In genomic region chr17:70872194-70872593, GRCh38 we compare ENCODE assay signal across 21 cellular contexts.
DNase-seq lines count a peak whose midpoint lies in the region; ATAC-seq and TF ChIP-seq lines count a peak whose summit lies in the region.
"Had no signal": no experiment of that assay in that cellular context is flagged by ENCODE, and none has a peak within 500 bp of the region (broad histone marks: within the 10 kb centered on the region; RNA-seq: fewer than 3 reads in every experiment).

No MANE protein-coding gene starts in this region.

- no peak for TF ChIP-seq POLR2A in uterus (IDR thresholded peaks at IDR 0.05)

- H3K4me3 ChIP-seq in uterus = no peak overlapping the region
- H3K4me3 ChIP-seq: BLaER1 treated with 17β-estradiol and CSF1 and Interleukin-3, amounts not matched to agents 10 nM and 100 nM; GM12878; GM23248 had no signal

- no peaks in the 10 kb centered on the region for H3K4me1 ChIP-seq in uterus
- H3K4me1 ChIP-seq: BE2C; BLaER1 treated with 17β-estradiol and CSF1 and Interleukin-3, amounts not matched to agents 10 nM and 100 nM had no signal

- no peaks in the 10 kb centered on the region for H3K36me3 ChIP-seq in uterus
- H3K36me3 ChIP-seq: BE2C; BLaER1 treated with 17β-estradiol and CSF1 and Interleukin-3, amounts not matched to agents 10 nM and 100 nM had no signal

- H3K36me3 Mint-ChIP-seq in nephron progenitor cell (ENCODE audit: low read depth) = peaks cover 6% of the 10 kb centered on the region
- H3K36me3 Mint-ChIP-seq: CD14-positive monocyte; CD8-positive, alpha-beta memory T cell had no signal

- no peaks in the 10 kb centered on the region for H3K9me3 ChIP-seq in uterus
- H3K9me3 ChIP-seq: BLaER1 treated with 17β-estradiol and CSF1 and Interleukin-3, amounts not matched to agents 10 nM and 100 nM had no signal

- H3K4me1 Mint-ChIP-seq in nephron progenitor cell = peaks cover 51% of the 10 kb centered on the region
- H3K4me1 Mint-ChIP-seq: CD14-positive monocyte; CD8-positive, alpha-beta memory T cell had no signal

- no peaks in the 10 kb centered on the region for H3K27me3 ChIP-seq in uterus
- H3K27me3 ChIP-seq: BE2C; BLaER1 treated with 17β-estradiol and CSF1 and Interleukin-3, amounts not matched to agents 10 nM and 100 nM had no signal

- intact Hi-C loops in uterus (cut with DNase I; ENCODE audit: low total_unique reads) = no loop called here

- peaks cover 5% of the 10 kb centered on the region for H3K9me3 Mint-ChIP-seq in nephron progenitor cell
- H3K9me3 Mint-ChIP-seq: CD4-positive, alpha-beta T cell had no signal

- peak overlapping the region; percentile 55; the same call in 1 of the 2 replicates for H3K27ac ChIP-seq in 22Rv1
- no peak overlapping the region for H3K27ac ChIP-seq in uterus
- H3K27ac ChIP-seq: BLaER1 treated with 17β-estradiol and CSF1 and Interleukin-3, amounts not matched to agents 10 nM and 100 nM; GM23248 had no signal

- H3K27me3 Mint-ChIP-seq in nephron progenitor cell (ENCODE audit: low read depth, poor library complexity) = no peaks in the 10 kb centered on the region
- H3K27me3 Mint-ChIP-seq: CD4-positive, alpha-beta T cell; CD8-positive, alpha-beta memory T cell had no signal

- peak; percentile 19 for DNase-seq in fibroblast of gingiva (ENCODE audit: low read depth)
- DNase-seq in nephron progenitor cell = no peak
- no peak for DNase-seq in uterus
- DNase-seq: ACHN; AML-193; BE2C; CD4-positive, alpha-beta T cell; CD8-positive, alpha-beta memory T cell; DMS 273 treated with DMSO at 0.1 percent for 48 hours; DMS79; EL; GDM1; GM23248; H7; HCEC 1CT had no signal

- H3K27ac Mint-ChIP-seq in nephron progenitor cell = peak overlapping the region; percentile 57
- H3K27ac Mint-ChIP-seq: CD14-positive monocyte; CD4-positive, alpha-beta T cell; CD8-positive, alpha-beta memory T cell had no signal

- TF ChIP-seq CTCF in 22Rv1 (IDR thresholded peaks at IDR 0.05) (no peak), nephron progenitor cell (IDR thresholded peaks at IDR 0.05) (no peak), uterus (IDR thresholded peaks at IDR 0.05) (no peak)

- ATAC-seq in HG03460 (IDR thresholded peaks at IDR 0.05; ENCODE audit: unreplicated experiment) (no peak), HG03378 (IDR thresholded peaks at IDR 0.05; ENCODE audit: unreplicated experiment) (no peak)
- ATAC-seq: GM12878 had no signal

- no peak overlapping the region for H3K4me3 Mint-ChIP-seq in nephron progenitor cell
- H3K4me3 Mint-ChIP-seq: CD14-positive monocyte; CD4-positive, alpha-beta T cell; CD8-positive, alpha-beta memory T cell had no signal
